14 cellular contexts compared by ENCODE assay signal in genomic region chrY:13830089-13830488, GRCh38.
DNase-seq lines count a peak whose midpoint lies in the region; ATAC-seq and TF ChIP-seq lines count a peak whose summit lies in the region.
"Had no signal": no experiment of that assay in that cellular context is flagged by ENCODE, and none has a peak within 500 bp of the region (broad histone marks: within the 10 kb centered on the region; RNA-seq: fewer than 3 reads in every experiment).

No MANE protein-coding gene starts in this region.

- H3K4me3 Mint-ChIP-seq in T-helper 1 cell treated with Interleukin-12 subunit alpha and Interleukin-12 subunit beta and Interleukin-4 antibody, amounts not matched to agents 30 μg/mL and 1 μg/mL, for 36 hours, result peak overlapping the region; percentile 5
- H3K4me3 Mint-ChIP-seq in activated CD8-positive, alpha-beta T cell treated with anti-CD3 and anti-CD28 coated beads, Interleukin-2, amount 10 ng/mL, durations not matched to agents 7 days and 5 days, result peak overlapping the region; percentile 28
- no peak overlapping the region for H3K4me3 Mint-ChIP-seq in activated CD8-positive, alpha-beta T cell treated with anti-CD3 and anti-CD28 coated beads for 36 hours
- H3K4me3 Mint-ChIP-seq: CD8-positive, alpha-beta memory T cell; GM23338; H9 had no signal

- POLR2A ChIA-PET in activated CD8-positive, alpha-beta T cell treated with anti-CD3 and anti-CD28 coated beads, Interleukin-2, amount 10 ng/mL, durations not matched to agents 7 days and 5 days (lab: Charles Lee), result no interaction called here
- POLR2A ChIA-PET in activated CD8-positive, alpha-beta T cell treated with anti-CD3 and anti-CD28 coated beads for 36 hours (lab: Charles Lee), result no interaction called here

- peak overlapping the region; percentile 41 for H3K27ac Mint-ChIP-seq in T-helper 1 cell treated with Interleukin-12 subunit alpha and Interleukin-12 subunit beta and Interleukin-4 antibody, amounts not matched to agents 30 μg/mL and 1 μg/mL, for 36 hours
- H3K27ac Mint-ChIP-seq in activated CD8-positive, alpha-beta T cell treated with anti-CD3 and anti-CD28 coated beads, Interleukin-2, amount 10 ng/mL, durations not matched to agents 7 days and 5 days, result peak overlapping the region; percentile 61
- no peak overlapping the region for H3K27ac Mint-ChIP-seq in activated CD8-positive, alpha-beta T cell treated with anti-CD3 and anti-CD28 coated beads for 36 hours
- H3K27ac Mint-ChIP-seq: CD8-positive, alpha-beta memory T cell; GM23338; H9 had no signal

- no peak for TF ChIP-seq CTCF in activated CD8-positive, alpha-beta T cell treated with anti-CD3 and anti-CD28 coated beads for 36 hours (IDR thresholded peaks at IDR 0.05)

- H3K9me3 Mint-ChIP-seq in T-helper 1 cell treated with Interleukin-12 subunit alpha and Interleukin-12 subunit beta and Interleukin-4 antibody, amounts not matched to agents 30 μg/mL and 1 μg/mL, for 36 hours, result peaks cover 6% of the 10 kb centered on the region
- H3K9me3 Mint-ChIP-seq in activated CD8-positive, alpha-beta T cell treated with anti-CD3 and anti-CD28 coated beads, Interleukin-2, amount 10 ng/mL, durations not matched to agents 7 days and 5 days (ENCODE audit: insufficient read depth), result peaks cover 5% of the 10 kb centered on the region
- no peaks in the 10 kb centered on the region for H3K9me3 Mint-ChIP-seq in activated CD8-positive, alpha-beta T cell treated with anti-CD3 and anti-CD28 coated beads for 36 hours
- H3K9me3 Mint-ChIP-seq: CD8-positive, alpha-beta memory T cell; H9 had no signal

- H3K27me3 Mint-ChIP-seq in T-helper 1 cell treated with Interleukin-12 subunit alpha and Interleukin-12 subunit beta and Interleukin-4 antibody, amounts not matched to agents 30 μg/mL and 1 μg/mL, for 36 hours (ENCODE audit: low read depth), result no peaks in the 10 kb centered on the region
- H3K27me3 Mint-ChIP-seq in activated CD8-positive, alpha-beta T cell treated with anti-CD3 and anti-CD28 coated beads, Interleukin-2, amount 10 ng/mL, durations not matched to agents 7 days and 5 days (ENCODE audit: low read depth), result no peaks in the 10 kb centered on the region
- H3K27me3 Mint-ChIP-seq in activated CD8-positive, alpha-beta T cell treated with anti-CD3 and anti-CD28 coated beads for 36 hours, result no peaks in the 10 kb centered on the region
- H3K27me3 Mint-ChIP-seq: CD8-positive, alpha-beta memory T cell had no signal

- peaks cover 2% of the 10 kb centered on the region for H3K4me1 Mint-ChIP-seq in T-helper 1 cell treated with Interleukin-12 subunit alpha and Interleukin-12 subunit beta and Interleukin-4 antibody, amounts not matched to agents 30 μg/mL and 1 μg/mL, for 36 hours (ENCODE audit: low read depth)
- H3K4me1 Mint-ChIP-seq in activated CD8-positive, alpha-beta T cell treated with anti-CD3 and anti-CD28 coated beads, Interleukin-2, amount 10 ng/mL, durations not matched to agents 7 days and 5 days (ENCODE audit: low read depth), result peaks cover 7% of the 10 kb centered on the region
- H3K4me1 Mint-ChIP-seq in activated CD8-positive, alpha-beta T cell treated with anti-CD3 and anti-CD28 coated beads for 36 hours (ENCODE audit: low read depth), result no peaks in the 10 kb centered on the region
- H3K4me1 Mint-ChIP-seq: CD8-positive, alpha-beta memory T cell; H9 had no signal

- intact Hi-C loops in activated CD8-positive, alpha-beta T cell treated with anti-CD3 and anti-CD28 coated beads for 36 hours (cut with micrococcal nuclease), result no loop called here

- ATAC-seq in activated CD8-positive, alpha-beta T cell treated with anti-CD3 and anti-CD28 coated beads, Interleukin-2, amount 10 ng/mL, durations not matched to agents 7 days and 5 days, result no peak
- ATAC-seq in activated CD8-positive, alpha-beta T cell treated with anti-CD3 and anti-CD28 coated beads for 36 hours, result no peak
- ATAC-seq: GM23338, HepG2 had no signal

- CTCF ChIA-PET in activated CD8-positive, alpha-beta T cell treated with anti-CD3 and anti-CD28 coated beads, Interleukin-2, amount 10 ng/mL, durations not matched to agents 7 days and 5 days (lab: Charles Lee), result no interaction called here
- CTCF ChIA-PET in activated CD8-positive, alpha-beta T cell treated with anti-CD3 and anti-CD28 coated beads for 36 hours (lab: Charles Lee), result no interaction called here

- H3K36me3 Mint-ChIP-seq in T-helper 1 cell treated with Interleukin-12 subunit alpha and Interleukin-12 subunit beta and Interleukin-4 antibody, amounts not matched to agents 30 μg/mL and 1 μg/mL, for 36 hours (ENCODE audit: low read depth), result peaks cover 1% of the 10 kb centered on the region
- H3K36me3 Mint-ChIP-seq in activated CD8-positive, alpha-beta T cell treated with anti-CD3 and anti-CD28 coated beads, Interleukin-2, amount 10 ng/mL, durations not matched to agents 7 days and 5 days (ENCODE audit: low read depth), result peaks cover 2% of the 10 kb centered on the region
- no peaks in the 10 kb centered on the region for H3K36me3 Mint-ChIP-seq in activated CD8-positive, alpha-beta T cell treated with anti-CD3 and anti-CD28 coated beads for 36 hours (ENCODE audit: low read depth)
- H3K36me3 Mint-ChIP-seq: CD8-positive, alpha-beta memory T cell had no signal

- DNase-seq in T-helper 1 cell (no peak), H4 (ENCODE audit: low spot score) (peak; percentile 13), RPMI8226 (peak; percentile 3), NCI-H1092 treated with DMSO at 0.1 percent for 48 hours (lab: John Stamatoyannopoulos, UW) (no peak), NCI-H345 treated with DMSO at 0.1 percent for 48 hours (lab: John Stamatoyannopoulos, UW; ENCODE audit: unreplicated experiment) (no peak)
- DNase-seq in activated CD8-positive, alpha-beta T cell treated with anti-CD3 and anti-CD28 coated beads, Interleukin-2, amount 10 ng/mL, durations not matched to agents 7 days and 5 days, result no peak
- DNase-seq in activated CD8-positive, alpha-beta T cell treated with anti-CD3 and anti-CD28 coated beads for 36 hours, result no peak
- DNase-seq: AML-193; Caco-2; CD8-positive, alpha-beta memory T cell; H9 had no signal

Comparison
In these comparisons a context has a peak if more than half of its experiments do, and no peak if none do; other contexts are left out.
1. DNase-seq: peak in H4 (single experiment) and RPMI8226 (single experiment); none in T-helper 1 cell (0 of 5), activated CD8-positive, alpha-beta T cell treated with anti-CD3 and anti-CD28 coated beads, Interleukin-2, amount 10 ng/mL, durations not matched to agents 7 days and 5 days (single experiment), activated CD8-positive, alpha-beta T cell treated with anti-CD3 and anti-CD28 coated beads for 36 hours (single experiment), NCI-H1092 treated with DMSO at 0.1 percent for 48 hours (single experiment) and NCI-H345 treated with DMSO at 0.1 percent for 48 hours (single experiment).